Comparison of ENCODE assay signal across 8 cellular contexts in genomic region chr4:1512738-1513660, GRCh38.
DNase-seq lines count a peak whose midpoint lies in the region; ATAC-seq, FAIRE-seq and TF ChIP-seq lines count a peak whose summit lies in the region.

No MANE protein-coding gene starts in this region.

- no peaks in the 10 kb centered on the region for H3K4me1 Mint-ChIP-seq in activated CD8-positive, alpha-beta memory T cell treated with anti-CD3 and anti-CD28 coated beads, Interleukin-2, amount 10 ng/mL, durations not matched to agents 7 days and 5 days

- no peaks in the 10 kb centered on the region for H3K36me3 Mint-ChIP-seq in activated CD8-positive, alpha-beta memory T cell treated with anti-CD3 and anti-CD28 coated beads, Interleukin-2, amount 10 ng/mL, durations not matched to agents 7 days and 5 days

- no peak overlapping the region for H2BK15ac ChIP-seq in neuronal stem cell (ENCODE audit: low read length)

- H3K27me3 Mint-ChIP-seq in activated CD8-positive, alpha-beta memory T cell treated with anti-CD3 and anti-CD28 coated beads, Interleukin-2, amount 10 ng/mL, durations not matched to agents 7 days and 5 days = peaks cover 2% of the 10 kb centered on the region

- WGBS in esophagus squamous epithelium, 2 donors = 1% methylated on average over 15 of the region's 78 CpGs; no CpG with 5 or more reads in 1 of the 2 donors
- WGBS in neuronal stem cell (ENCODE audit: extremely low coverage in 2 of 2, insufficient read length in 2 of 2, insufficient replicate concordance in 1 of 2), 2 donors = no CpG with 5 or more reads among the region's 78 CpGs

- peaks cover 1% of the 10 kb centered on the region for H3K79me1 ChIP-seq in neuronal stem cell (ENCODE audit: low read depth, low read length)

- intact Hi-C loops in A673 (cut with micrococcal nuclease; ENCODE audit: unreplicated experiment) = loop anchor here (2.0 kb wide), 1 partner anchor 156 kb away; no protein-coding TSS in a partner anchor
- intact Hi-C loops in esophagus squamous epithelium (cut with DNase I) = no loop called here
- intact Hi-C loops in uterus (cut with DNase I; ENCODE audit: low total_unique reads) = no loop called here

- H3K4ac ChIP-seq in neuronal stem cell (ENCODE audit: low read length) = no peak overlapping the region

- no peak for FAIRE-seq in GM12892 (lab: Jason Lieb, UNC)

- no peak overlapping the region for H3K27ac Mint-ChIP-seq in activated CD8-positive, alpha-beta memory T cell treated with anti-CD3 and anti-CD28 coated beads, Interleukin-2, amount 10 ng/mL, durations not matched to agents 7 days and 5 days

- H2BK5ac ChIP-seq in neuronal stem cell (ENCODE audit: low read length) = no peak overlapping the region

- H3K9me3 ChIP-seq in A673 (ENCODE audit: low read depth, low read length, poor library complexity, severe bottlenecking) (no peaks in the 10 kb centered on the region), esophagus squamous epithelium (no peaks in the 10 kb centered on the region), neuronal stem cell (replicated peaks in 1 of 2; ENCODE audit: control insufficient read depth in 2 of 2, insufficient read depth in 1 of 2, low read depth in 1 of 2, low read length in 2 of 2) (peaks cover 0 to 4% of the 10 kb centered on the region in 2 donors), uterus (no peaks in the 10 kb centered on the region)

- H3K18ac ChIP-seq in neuronal stem cell (ENCODE audit: low read length) = peak overlapping the region; percentile 88

- H3K4me3 ChIP-seq in A673 (ENCODE audit: low read depth, low read length, poor library complexity, severe bottlenecking) (peak overlapping the region; percentile 25), HL-60 (replicated peaks; ENCODE audit: insufficient read depth, low read length) (no peak overlapping the region), esophagus squamous epithelium (peak overlapping the region in 3 of 4 donors; percentile 28 to 53 (median 41)), neuronal stem cell (ENCODE audit: low read length in 2 of 2) (peak overlapping the region; percentile 22 to 74), uterus (peak overlapping the region in 1 of 2 donors; percentile 19)

- TF ChIP-seq CTCF in A673 (conservative IDR thresholded peaks at IDR 0.05; ENCODE audit: low read depth, low read length) (peak; percentile 51; the same call in 1 of the 2 replicates), HL-60 (IDR thresholded peaks at IDR 0.05; ENCODE audit: insufficient read depth, low read length) (peak; percentile 0), esophagus squamous epithelium (IDR thresholded peaks at IDR 0.05) (peak in 5 of 6 experiments; percentile 24 to 77 (median 64)), uterus (IDR thresholded peaks at IDR 0.05) (peak in 3 of 4 experiments; percentile 31 to 61 (median 57))

- peak; percentile 73 for ATAC-seq in activated CD8-positive, alpha-beta memory T cell treated with anti-CD3 and anti-CD28 coated beads, Interleukin-2, amount 10 ng/mL, durations not matched to agents 7 days and 5 days

- TF ChIP-seq POLR2A in esophagus squamous epithelium (IDR thresholded peaks at IDR 0.05) (no peak), uterus (IDR thresholded peaks at IDR 0.05) (no peak), GM12892 (IDR thresholded peaks at IDR 0.05; ENCODE audit: low read depth, low read length) (no peak)

- H3K4me3 Mint-ChIP-seq in activated CD8-positive, alpha-beta memory T cell treated with anti-CD3 and anti-CD28 coated beads, Interleukin-2, amount 10 ng/mL, durations not matched to agents 7 days and 5 days = no peak overlapping the region

- DNase-seq in A673 (ENCODE audit: low spot score) (peak; percentile 54), HL-60 (ENCODE audit: low read depth in 1 of 2, low spot score in 1 of 2) (peak in 1 of 2 experiments; percentile 2), esophagus squamous epithelium (lab: John Stamatoyannopoulos, UW) (no peak), neuronal stem cell (ENCODE audit: low spot score) (peak; percentile 67), uterus (peak in 1 of 2 donors; percentile 29), GM12892 (ENCODE audit: insufficient read length) (no peak), NCI-H226 (no peak)
- DNase-seq in activated CD8-positive, alpha-beta memory T cell treated with anti-CD3 and anti-CD28 coated beads, Interleukin-2, amount 10 ng/mL, durations not matched to agents 7 days and 5 days = no peak

- BruUV-seq in A673 (replicated peaks; lab: Mats Ljungman, UMichigan) = no TSS peak

- peak overlapping the region; percentile 85 for H3K9ac ChIP-seq in neuronal stem cell (ENCODE audit: low read depth, low read length, poor library complexity)

- peak overlapping the region; percentile 32 for H3K23ac ChIP-seq in neuronal stem cell (ENCODE audit: low read depth, low read length, poor library complexity)

- H3K27me3 ChIP-seq in A673 (replicated peaks; ENCODE audit: insufficient read depth, low read depth, low read length, poor library complexity) = peaks cover 26% of the 10 kb centered on the region
- H3K27me3 ChIP-seq in HL-60 (ENCODE audit: insufficient read depth, poor library complexity, severe bottlenecking) = peaks cover 19% of the 10 kb centered on the region
- H3K27me3 ChIP-seq in esophagus squamous epithelium = peaks cover 0 to 80% (median 3%) of the 10 kb centered on the region in 4 donors
- H3K27me3 ChIP-seq in neuronal stem cell (ENCODE audit: control insufficient read depth in 3 of 3, insufficient read depth in 3 of 3, low read depth in 1 of 3, low read length in 3 of 3) = peaks cover 0 to 37% (median 0%) of the 10 kb centered on the region in 3 experiments
- peaks cover 0 to 4% of the 10 kb centered on the region in 2 donors for H3K27me3 ChIP-seq in uterus

- peak overlapping the region; percentile 90 for H2AFZ ChIP-seq in neuronal stem cell (ENCODE audit: low read length)

- CTCF ChIA-PET in A673 (lab: Charles Lee) = interaction anchor here (0.5 to 0.6 kb wide), 2 partner anchors 140 to 291 kb away, joined by 3 read pairs; no protein-coding TSS in a partner anchor
- CTCF ChIA-PET in activated CD8-positive, alpha-beta memory T cell treated with anti-CD3 and anti-CD28 coated beads, Interleukin-2, amount 10 ng/mL, durations not matched to agents 7 days and 5 days (lab: Charles Lee) = interaction anchor here (1.0 to 1.2 kb wide), 3 partner anchors 10 to 158 kb away, joined by 4 to 5 read pairs (median 5); no protein-coding TSS in a partner anchor

- no peaks in the 10 kb centered on the region for H3K9me3 Mint-ChIP-seq in activated CD8-positive, alpha-beta memory T cell treated with anti-CD3 and anti-CD28 coated beads, Interleukin-2, amount 10 ng/mL, durations not matched to agents 7 days and 5 days (ENCODE audit: low read depth)

- no peak overlapping the region for H4K91ac ChIP-seq in neuronal stem cell (ENCODE audit: low read depth, low read length, poor library complexity)

- no peak overlapping the region for H4K8ac ChIP-seq in neuronal stem cell (ENCODE audit: low read depth, low read length)

- no peak overlapping the region for H2BK12ac ChIP-seq in neuronal stem cell (ENCODE audit: low read length)

- POLR2A ChIA-PET in A673 (lab: Charles Lee; ENCODE audit: low non-redundant PET) = no interaction called here

- no peak overlapping the region for H3K14ac ChIP-seq in neuronal stem cell (ENCODE audit: low read length)

- H2AK5ac ChIP-seq in neuronal stem cell (ENCODE audit: low read depth, low read length) = peak overlapping the region; percentile 59

- H2BK120ac ChIP-seq in neuronal stem cell (ENCODE audit: low read depth, low read length) = peak overlapping the region; percentile 90

- H3K36me3 ChIP-seq in A673 (ENCODE audit: insufficient read depth, low read length, poor library complexity, severe bottlenecking) (no peaks in the 10 kb centered on the region), esophagus squamous epithelium (no peaks in the 10 kb centered on the region), neuronal stem cell (replicated peaks in 1 of 2; ENCODE audit: control insufficient read depth in 2 of 2, insufficient read depth in 2 of 2, low read length in 2 of 2) (peaks cover 0 to 2% of the 10 kb centered on the region in 2 donors), uterus (no peaks in the 10 kb centered on the region)

- H3K4me1 ChIP-seq in A673 (ENCODE audit: insufficient read depth, low read length, poor library complexity, severe bottlenecking) (no peaks in the 10 kb centered on the region), esophagus squamous epithelium (peaks cover 0 to 13% (median 9%) of the 10 kb centered on the region in 3 donors), neuronal stem cell (ENCODE audit: control insufficient read depth in 2 of 2, insufficient read depth in 1 of 2, low read depth in 1 of 2, low read length in 2 of 2) (no peaks in the 10 kb centered on the region), uterus (no peaks in the 10 kb centered on the region)

- peak overlapping the region; percentile 79 for H3K4me2 ChIP-seq in neuronal stem cell (ENCODE audit: insufficient read depth, low read length, poor library complexity, severe bottlenecking)

- H3K27ac ChIP-seq in A673 (ENCODE audit: low read depth, low read length, poor library complexity, severe bottlenecking) = no peak overlapping the region
- no peak overlapping the region for H3K27ac ChIP-seq in HL-60 (replicated peaks)
- peak overlapping the region in 3 of 4 donors; percentile 21 to 49 (median 44) for H3K27ac ChIP-seq in esophagus squamous epithelium
- no peak overlapping the region for H3K27ac ChIP-seq in neuronal stem cell (replicated peaks; ENCODE audit: low read length)
- H3K27ac ChIP-seq in uterus = no peak overlapping the region

Comparison
In these comparisons a context has a peak if more than half of its experiments do, and no peak if none do; other contexts are left out.
1. DNase-seq: peak in A673 (single experiment) and neuronal stem cell (single experiment); none in activated CD8-positive, alpha-beta memory T cell treated with anti-CD3 and anti-CD28 coated beads, Interleukin-2, amount 10 ng/mL, durations not matched to agents 7 days and 5 days (single experiment), esophagus squamous epithelium (single experiment), GM12892 (single experiment) and NCI-H226 (single experiment).
2. H3K27ac ChIP-seq: peak in esophagus squamous epithelium (3 of 4); none in A673 (single experiment), HL-60 (single experiment), neuronal stem cell (single experiment) and uterus (0 of 2).
3. CTCF ChIP-seq: peak in every context shown above with its lines; median percentile 64 in esophagus squamous epithelium; 57 in uterus; 51 in A673; 0 in HL-60.